Comparison of ENCODE assay signal across 27 cellular contexts in the genomic region with DNA sequence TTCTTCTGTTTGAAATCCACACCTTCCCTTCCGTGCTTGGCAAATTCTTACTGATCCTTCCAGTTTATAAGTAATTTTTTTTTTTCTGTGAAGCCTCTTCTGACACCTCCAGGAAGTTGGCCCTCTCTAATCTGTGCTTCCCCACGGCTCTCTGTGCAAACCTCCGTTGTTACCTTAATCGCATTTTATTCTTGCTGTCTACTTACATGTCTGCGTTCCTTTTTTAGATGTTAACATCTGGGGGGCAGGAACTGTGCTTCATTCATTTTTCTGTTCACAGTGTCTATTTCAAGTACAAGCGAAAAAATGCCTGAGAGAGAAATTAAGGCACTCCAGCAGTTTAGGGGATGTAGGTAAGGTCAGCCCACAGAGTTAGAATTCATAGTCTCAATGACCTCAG.
"Had no signal": no experiment of that assay in that cellular context is flagged by ENCODE, and none has a peak within 500 bp of the region (broad histone marks: within the 10 kb centered on the region; RNA-seq: fewer than 3 reads in every experiment).

No MANE protein-coding gene starts in this region.

- ATAC-seq: activated T-helper 17 cell treated with anti-CD3 and anti-CD28 coated beads, Interleukin-2, amount 50 U/mL, for 72 hours; left colon; naive thymus-derived CD4-positive, alpha-beta T cell; right lobe of liver; upper lobe of right lung had no signal

- H3K9me3 Mint-ChIP-seq: activated CD4-positive, alpha-beta memory T cell treated with anti-CD3 and anti-CD28 coated beads, Interleukin-2, amount 10 ng/mL, durations not matched to agents 7 days and 5 days; activated T-cell treated with anti-CD3 and anti-CD28 coated beads, Interleukin-2, amount 50 U/mL, for 24 hours; activated T-helper 17 cell treated with anti-CD3 and anti-CD28 coated beads, Interleukin-2, amount 50 U/mL, for 72 hours; immature natural killer cell had no signal

- H3K4me3 ChIP-seq: breast epithelium, ovary, right lobe of liver, suprapubic skin, tibial artery, upper lobe of right lung had no signal

- H3K36me3 Mint-ChIP-seq: immature natural killer cell, mesothelial cell of epicardium had no signal

- DNase-seq: activated CD4-positive, alpha-beta memory T cell treated with anti-CD3 and anti-CD28 coated beads, Interleukin-2, amount 10 ng/mL, durations not matched to agents 7 days and 5 days; activated CD4-positive, alpha-beta T cell treated with anti-CD3 and anti-CD28 coated beads for 1 hour; activated CD4-positive, alpha-beta T cell treated with anti-CD3 and anti-CD28 coated beads, Interleukin-2, amount 10 ng/mL, durations not matched to agents 7 days and 5 days; activated CD8-positive, alpha-beta memory T cell treated with anti-CD3 and anti-CD28 coated beads, Interleukin-2, amount 50 U/mL, for 48 hours; activated gamma-delta T cell treated with Interleukin-2 at 50 U/mL for 16 hours; activated naive CD4-positive, alpha-beta T cell treated with anti-CD3 and anti-CD28 coated beads, Interleukin-2, amount 50 U/mL, for 16 hours; activated T-cell treated with anti-CD3 and anti-CD28 coated beads, Interleukin-2, amount 50 U/mL, for 24 hours; central memory CD4-positive, alpha-beta T cell; head of caudate nucleus; hippocampal formation; immature natural killer cell; kidney; left colon; mammary epithelial cell; naive thymus-derived CD4-positive, alpha-beta T cell; ovary; right lobe of liver; stimulated activated CD4-positive, alpha-beta T cell treated with anti-CD3 and anti-CD28 coated beads, Interleukin-4, amount 100 ng/mL, for 4 hours; stimulated activated CD8-positive, alpha-beta memory T cell treated with anti-CD3 and anti-CD28 coated beads, Interleukin-4, amount 100 ng/mL, for 48 hours; stimulated activated naive CD4-positive, alpha-beta T cell; tibial artery; upper lobe of right lung had no signal

- H3K27ac ChIP-seq: breast epithelium, ovary, right lobe of liver, suprapubic skin, tibial artery, upper lobe of right lung had no signal

- H3K4me3 Mint-ChIP-seq: activated CD4-positive, alpha-beta memory T cell treated with anti-CD3 and anti-CD28 coated beads, Interleukin-2, amount 10 ng/mL, durations not matched to agents 7 days and 5 days; activated CD4-positive, alpha-beta T cell treated with anti-CD3 and anti-CD28 coated beads, Interleukin-2, amount 10 ng/mL, durations not matched to agents 7 days and 5 days; activated T-cell treated with anti-CD3 and anti-CD28 coated beads, Interleukin-2, amount 50 U/mL, for 24 hours; activated T-helper 17 cell treated with anti-CD3 and anti-CD28 coated beads, Interleukin-2, amount 50 U/mL, for 72 hours; immature natural killer cell; mesothelial cell of epicardium; naive thymus-derived CD4-positive, alpha-beta T cell had no signal

- H3K36me3 ChIP-seq: breast epithelium, ovary, right lobe of liver, suprapubic skin, tibial artery, upper lobe of right lung had no signal

- H3K9me3 ChIP-seq: breast epithelium, ovary, right lobe of liver, suprapubic skin, tibial artery, upper lobe of right lung had no signal

- H3K27me3 ChIP-seq: breast epithelium, ovary, right lobe of liver, suprapubic skin, tibial artery, upper lobe of right lung had no signal

- H3K27ac Mint-ChIP-seq: activated CD4-positive, alpha-beta memory T cell treated with anti-CD3 and anti-CD28 coated beads, Interleukin-2, amount 10 ng/mL, durations not matched to agents 7 days and 5 days; activated CD4-positive, alpha-beta T cell treated with anti-CD3 and anti-CD28 coated beads, Interleukin-2, amount 10 ng/mL, durations not matched to agents 7 days and 5 days; activated T-cell treated with anti-CD3 and anti-CD28 coated beads, Interleukin-2, amount 50 U/mL, for 24 hours; activated T-helper 17 cell treated with anti-CD3 and anti-CD28 coated beads, Interleukin-2, amount 50 U/mL, for 72 hours; immature natural killer cell; mesothelial cell of epicardium; progenitor cell of endocrine pancreas had no signal

- H3K27me3 Mint-ChIP-seq: activated T-cell treated with anti-CD3 and anti-CD28 coated beads, Interleukin-2, amount 50 U/mL, for 24 hours; activated T-helper 17 cell treated with anti-CD3 and anti-CD28 coated beads, Interleukin-2, amount 50 U/mL, for 72 hours had no signal

- H3K4me1 ChIP-seq: breast epithelium, right lobe of liver, suprapubic skin, upper lobe of right lung had no signal
